In the genomic region with DNA sequence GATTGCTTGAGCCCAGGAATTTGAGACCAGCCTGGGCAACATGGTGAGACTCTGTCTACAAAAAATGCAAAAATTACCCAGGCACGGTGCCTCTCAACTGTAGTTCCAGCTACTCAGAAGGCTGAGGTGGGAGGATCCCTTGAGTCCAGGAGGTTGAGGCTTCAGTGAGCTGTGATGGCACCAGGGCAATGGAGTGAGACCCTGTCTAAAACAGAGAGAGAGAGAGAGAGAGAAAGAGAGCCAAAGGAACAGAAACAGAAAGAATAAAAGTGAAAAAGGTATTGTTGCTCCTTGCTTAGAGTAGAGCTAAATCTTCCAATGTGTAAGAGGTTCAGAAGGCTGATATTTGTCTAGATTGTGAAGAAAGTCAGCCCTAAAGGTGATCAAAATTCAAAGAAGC, we compare ENCODE assay signal across 1 cellular context.
TF ChIP-seq lines count a peak whose summit lies in the region.

No MANE protein-coding gene starts in this region.

TF ChIP-seq in GM23338, 12 proteins besides CTCF, POLR2A, EP300 and RAD21 (continued from another document):
- TF ChIP-seq, protein P1, sequence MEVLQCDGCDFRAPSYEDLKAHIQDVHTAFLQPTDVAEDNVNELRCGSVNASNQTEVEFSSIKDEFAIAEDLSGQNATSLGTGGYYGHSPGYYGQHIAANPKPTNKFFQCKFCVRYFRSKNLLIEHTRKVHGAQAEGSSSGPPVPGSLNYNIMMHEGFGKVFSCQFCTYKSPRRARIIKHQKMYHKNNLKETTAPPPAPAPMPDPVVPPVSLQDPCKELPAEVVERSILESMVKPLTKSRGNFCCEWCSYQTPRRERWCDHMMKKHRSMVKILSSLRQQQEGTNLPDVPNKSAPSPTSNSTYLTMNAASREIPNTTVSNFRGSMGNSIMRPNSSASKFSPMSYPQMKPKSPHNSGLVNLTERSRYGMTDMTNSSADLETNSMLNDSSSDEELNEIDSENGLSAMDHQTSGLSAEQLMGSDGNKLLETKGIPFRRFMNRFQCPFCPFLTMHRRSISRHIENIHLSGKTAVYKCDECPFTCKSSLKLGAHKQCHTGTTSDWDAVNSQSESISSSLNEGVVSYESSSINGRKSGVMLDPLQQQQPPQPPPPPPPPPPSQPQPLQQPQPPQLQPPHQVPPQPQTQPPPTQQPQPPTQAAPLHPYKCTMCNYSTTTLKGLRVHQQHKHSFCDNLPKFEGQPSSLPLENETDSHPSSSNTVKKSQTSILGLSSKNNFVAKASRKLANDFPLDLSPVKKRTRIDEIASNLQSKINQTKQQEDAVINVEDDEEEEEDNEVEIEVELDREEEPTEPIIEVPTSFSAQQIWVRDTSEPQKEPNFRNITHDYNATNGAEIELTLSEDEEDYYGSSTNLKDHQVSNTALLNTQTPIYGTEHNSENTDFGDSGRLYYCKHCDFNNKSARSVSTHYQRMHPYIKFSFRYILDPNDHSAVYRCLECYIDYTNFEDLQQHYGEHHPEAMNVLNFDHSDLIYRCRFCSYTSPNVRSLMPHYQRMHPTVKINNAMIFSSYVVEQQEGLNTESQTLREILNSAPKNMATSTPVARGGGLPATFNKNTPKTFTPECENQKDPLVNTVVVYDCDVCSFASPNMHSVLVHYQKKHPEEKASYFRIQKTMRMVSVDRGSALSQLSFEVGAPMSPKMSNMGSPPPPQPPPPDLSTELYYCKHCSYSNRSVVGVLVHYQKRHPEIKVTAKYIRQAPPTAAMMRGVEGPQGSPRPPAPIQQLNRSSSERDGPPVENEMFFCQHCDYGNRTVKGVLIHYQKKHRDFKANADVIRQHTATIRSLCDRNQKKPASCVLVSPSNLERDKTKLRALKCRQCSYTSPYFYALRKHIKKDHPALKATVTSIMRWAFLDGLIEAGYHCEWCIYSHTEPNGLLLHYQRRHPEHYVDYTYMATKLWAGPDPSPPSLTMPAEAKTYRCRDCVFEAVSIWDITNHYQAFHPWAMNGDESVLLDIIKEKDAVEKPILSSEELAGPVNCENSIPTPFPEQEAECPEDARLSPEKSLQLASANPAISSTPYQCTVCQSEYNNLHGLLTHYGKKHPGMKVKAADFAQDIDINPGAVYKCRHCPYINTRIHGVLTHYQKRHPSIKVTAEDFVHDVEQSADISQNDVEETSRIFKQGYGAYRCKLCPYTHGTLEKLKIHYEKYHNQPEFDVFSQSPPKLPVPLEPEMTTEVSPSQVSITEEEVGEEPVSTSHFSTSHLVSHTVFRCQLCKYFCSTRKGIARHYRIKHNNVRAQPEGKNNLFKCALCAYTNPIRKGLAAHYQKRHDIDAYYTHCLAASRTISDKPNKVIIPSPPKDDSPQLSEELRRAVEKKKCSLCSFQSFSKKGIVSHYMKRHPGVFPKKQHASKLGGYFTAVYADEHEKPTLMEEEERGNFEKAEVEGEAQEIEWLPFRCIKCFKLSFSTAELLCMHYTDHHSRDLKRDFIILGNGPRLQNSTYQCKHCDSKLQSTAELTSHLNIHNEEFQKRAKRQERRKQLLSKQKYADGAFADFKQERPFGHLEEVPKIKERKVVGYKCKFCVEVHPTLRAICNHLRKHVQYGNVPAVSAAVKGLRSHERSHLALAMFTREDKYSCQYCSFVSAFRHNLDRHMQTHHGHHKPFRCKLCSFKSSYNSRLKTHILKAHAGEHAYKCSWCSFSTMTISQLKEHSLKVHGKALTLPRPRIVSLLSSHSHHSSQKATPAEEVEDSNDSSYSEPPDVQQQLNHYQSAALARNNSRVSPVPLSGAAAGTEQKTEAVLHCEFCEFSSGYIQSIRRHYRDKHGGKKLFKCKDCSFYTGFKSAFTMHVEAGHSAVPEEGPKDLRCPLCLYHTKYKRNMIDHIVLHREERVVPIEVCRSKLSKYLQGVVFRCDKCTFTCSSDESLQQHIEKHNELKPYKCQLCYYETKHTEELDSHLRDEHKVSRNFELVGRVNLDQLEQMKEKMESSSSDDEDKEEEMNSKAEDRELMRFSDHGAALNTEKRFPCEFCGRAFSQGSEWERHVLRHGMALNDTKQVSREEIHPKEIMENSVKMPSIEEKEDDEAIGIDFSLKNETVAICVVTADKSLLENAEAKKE (CRISPR knock-in tag; IDR thresholded peaks at IDR 0.05) = no peak
- no peak for TF ChIP-seq ETS1 (IDR thresholded peaks at IDR 0.05)
- TF ChIP-seq STAT1 (IDR thresholded peaks at IDR 0.05; ENCODE audit: unreplicated experiment) = no peak
- no peak for TF ChIP-seq ZNF331 (CRISPR knock-in tag; IDR thresholded peaks at IDR 0.05; ENCODE audit: low read depth)
- TF ChIP-seq CREB1 (CRISPR knock-in tag; IDR thresholded peaks at IDR 0.05; ENCODE audit: low read depth) = no peak
- TF ChIP-seq POLR2AphosphoS5 (IDR thresholded peaks at IDR 0.05; ENCODE audit: low read depth) = no peak
- TF ChIP-seq EZH2 (IDR thresholded peaks at IDR 0.05; ENCODE audit: low read depth, unreplicated experiment) = no peak
- no peak for TF ChIP-seq REST (IDR thresholded peaks at IDR 0.05; ENCODE audit: unreplicated experiment)
- TF ChIP-seq ZNF114 (CRISPR knock-in tag; IDR thresholded peaks at IDR 0.05) = no peak
- TF ChIP-seq EZH2phosphoT487 (IDR thresholded peaks at IDR 0.05; ENCODE audit: unreplicated experiment) = no peak
